8 cellular contexts compared by ENCODE assay signal in genomic region chr1:120534361-120535047, GRCh38.
DNase-seq lines count a peak whose midpoint lies in the region; ATAC-seq, FAIRE-seq and TF ChIP-seq lines count a peak whose summit lies in the region.
"Not testable (repeated sequence)": the region's sequence is repeated elsewhere in the genome, so short reads cannot be mapped to it uniquely, and the experiment has no call there.

No MANE protein-coding gene starts in this region.

- peaks cover 18% of the 10 kb centered on the region for H3K4me1 ChIP-seq in PC-9 (replicated peaks; ENCODE audit: insufficient read depth)

- H3K27ac ChIP-seq in PC-9 = peak overlapping the region; percentile 83

- H3K27me3 ChIP-seq in PC-9 (ENCODE audit: insufficient read depth, low read depth) = not testable (repeated sequence)

- not testable (repeated sequence) for H3K9me2 ChIP-seq in PC-9 (ENCODE audit: insufficient read depth)

- not testable (repeated sequence) for H3F3A ChIP-seq in PC-9 (ENCODE audit: insufficient read depth, low read depth)

- peak; percentile 53 for ATAC-seq in GM19455 (IDR thresholded peaks at IDR 0.05; ENCODE audit: unreplicated experiment)
- peak; percentile 81 for ATAC-seq in HG02870 (IDR thresholded peaks at IDR 0.05; ENCODE audit: unreplicated experiment)
- peak; percentile 45 for ATAC-seq in HG03558 (IDR thresholded peaks at IDR 0.05; ENCODE audit: extremely low read depth, unreplicated experiment)
- ATAC-seq in stimulated activated memory B cell treated with anti-CD40 and anti-IgM and Interleukin-4, amounts not matched to agents 10 μg/mL and 1 μg/mL and 100 μg/mL, for 72 hours = peak; percentile 93

- TF ChIP-seq POLR2A in GM12891 (IDR thresholded peaks at IDR 0.05; ENCODE audit: low read depth, low read length) = not testable (repeated sequence)

- CTCF ChIA-PET in PC-9 (lab: Charles Lee) = not testable (repeated sequence)

- TF ChIP-seq CTCF in PC-9 (conservative IDR thresholded peaks at IDR 0.05); epithelial cell of esophagus (IDR thresholded peaks at IDR 0.05; ENCODE audit: insufficient read depth, low read depth, low read length, missing control alignments): not testable (repeated sequence)

- not testable (repeated sequence) for H2AFZ ChIP-seq in PC-9

- H4K20me1 ChIP-seq in PC-9 (ENCODE audit: insufficient read depth) = not testable (repeated sequence)

- not testable (repeated sequence) for FAIRE-seq in GM12891 (lab: Jason Lieb, UNC)

- not testable (repeated sequence) for H3K36me3 ChIP-seq in PC-9 (ENCODE audit: low read depth)

- H3K27ac Mint-ChIP-seq in activated T-helper 1 cell treated with anti-CD3 and anti-CD28 coated beads, Interleukin-12 subunit alpha, Interleukin-12 subunit beta, Interleukin-2, Interleukin-4 antibody, amounts not matched to agents 30 ng/mL and 10 ng/mL and 1 ng/mL, durations not matched to agents 14 hours and 24 hours and 36 hours = peak overlapping the region; percentile 95
- H3K27ac Mint-ChIP-seq in stimulated activated memory B cell treated with anti-CD40 and anti-IgM and Interleukin-4, amounts not matched to agents 10 μg/mL and 1 μg/mL and 100 μg/mL, for 72 hours = peak overlapping the region; percentile 89

- intact Hi-C loops in PC-9 (cut with micrococcal nuclease; ENCODE audit: unreplicated experiment); activated T-helper 1 cell treated with anti-CD3 and anti-CD28 coated beads, Interleukin-12 subunit alpha, Interleukin-12 subunit beta, Interleukin-2, Interleukin-4 antibody, amounts not matched to agents 30 ng/mL and 10 ng/mL and 1 ng/mL, durations not matched to agents 14 hours and 24 hours and 36 hours (cut with micrococcal nuclease): not testable (repeated sequence)

- H3K79me2 ChIP-seq in PC-9 (ENCODE audit: low read depth) = not testable (repeated sequence)

- peak overlapping the region; percentile 44 for H3K4me2 ChIP-seq in PC-9

- DNase-seq in GM12891 (ENCODE audit: insufficient read length, low spot score); PC-9; activated T-helper 1 cell treated with anti-CD3 and anti-CD28 coated beads, Interleukin-12 subunit alpha, Interleukin-12 subunit beta, Interleukin-2, Interleukin-4 antibody, amounts not matched to agents 30 ng/mL and 10 ng/mL and 1 ng/mL, durations not matched to agents 14 hours and 24 hours and 36 hours (ENCODE audit: low spot score): not testable (repeated sequence)
- DNase-seq in epithelial cell of esophagus (ENCODE audit: low read depth) = peak; percentile 15

- peaks cover 16% of the 10 kb centered on the region for H3K4me1 Mint-ChIP-seq in activated T-helper 1 cell treated with anti-CD3 and anti-CD28 coated beads, Interleukin-12 subunit alpha, Interleukin-12 subunit beta, Interleukin-2, Interleukin-4 antibody, amounts not matched to agents 30 ng/mL and 10 ng/mL and 1 ng/mL, durations not matched to agents 14 hours and 24 hours and 36 hours (ENCODE audit: low read depth)
- peaks cover 11% of the 10 kb centered on the region for H3K4me1 Mint-ChIP-seq in stimulated activated memory B cell treated with anti-CD40 and anti-IgM and Interleukin-4, amounts not matched to agents 10 μg/mL and 1 μg/mL and 100 μg/mL, for 72 hours

- POLR2A ChIA-PET in PC-9 (lab: Charles Lee; ENCODE audit: unreplicated experiment) = not testable (repeated sequence)

- not testable (repeated sequence) for H3K9me3 Mint-ChIP-seq in activated T-helper 1 cell treated with anti-CD3 and anti-CD28 coated beads, Interleukin-12 subunit alpha, Interleukin-12 subunit beta, Interleukin-2, Interleukin-4 antibody, amounts not matched to agents 30 ng/mL and 10 ng/mL and 1 ng/mL, durations not matched to agents 14 hours and 24 hours and 36 hours; stimulated activated memory B cell treated with anti-CD40 and anti-IgM and Interleukin-4, amounts not matched to agents 10 μg/mL and 1 μg/mL and 100 μg/mL, for 72 hours

- not testable (repeated sequence) for H3K36me3 Mint-ChIP-seq in activated T-helper 1 cell treated with anti-CD3 and anti-CD28 coated beads, Interleukin-12 subunit alpha, Interleukin-12 subunit beta, Interleukin-2, Interleukin-4 antibody, amounts not matched to agents 30 ng/mL and 10 ng/mL and 1 ng/mL, durations not matched to agents 14 hours and 24 hours and 36 hours (ENCODE audit: low read depth); stimulated activated memory B cell treated with anti-CD40 and anti-IgM and Interleukin-4, amounts not matched to agents 10 μg/mL and 1 μg/mL and 100 μg/mL, for 72 hours

- not testable (repeated sequence) for H3K4me3 ChIP-seq in PC-9; epithelial cell of esophagus (ENCODE audit: low read length)

- H3K4me3 Mint-ChIP-seq in activated T-helper 1 cell treated with anti-CD3 and anti-CD28 coated beads, Interleukin-12 subunit alpha, Interleukin-12 subunit beta, Interleukin-2, Interleukin-4 antibody, amounts not matched to agents 30 ng/mL and 10 ng/mL and 1 ng/mL, durations not matched to agents 14 hours and 24 hours and 36 hours = peak overlapping the region; percentile 72
- H3K4me3 Mint-ChIP-seq in stimulated activated memory B cell treated with anti-CD40 and anti-IgM and Interleukin-4, amounts not matched to agents 10 μg/mL and 1 μg/mL and 100 μg/mL, for 72 hours = peak overlapping the region; percentile 58

- not testable (repeated sequence) for H3K27me3 Mint-ChIP-seq in activated T-helper 1 cell treated with anti-CD3 and anti-CD28 coated beads, Interleukin-12 subunit alpha, Interleukin-12 subunit beta, Interleukin-2, Interleukin-4 antibody, amounts not matched to agents 30 ng/mL and 10 ng/mL and 1 ng/mL, durations not matched to agents 14 hours and 24 hours and 36 hours (ENCODE audit: insufficient read depth); stimulated activated memory B cell treated with anti-CD40 and anti-IgM and Interleukin-4, amounts not matched to agents 10 μg/mL and 1 μg/mL and 100 μg/mL, for 72 hours

- BruUV-seq in PC-9 (replicated peaks; lab: Mats Ljungman, UMichigan) = not testable (repeated sequence)

- H3K9me3 ChIP-seq in PC-9 (ENCODE audit: insufficient read depth, low read depth) = not testable (repeated sequence)

TF ChIP-seq in GM12891, 5 proteins besides CTCF, POLR2A, EP300 and RAD21:
- TF ChIP-seq SPI1 (IDR thresholded peaks at IDR 0.05; ENCODE audit: low read depth, low read length) = peak; percentile 56
